Comparison of ENCODE assay signal across 11 cellular contexts in the genomic region with DNA sequence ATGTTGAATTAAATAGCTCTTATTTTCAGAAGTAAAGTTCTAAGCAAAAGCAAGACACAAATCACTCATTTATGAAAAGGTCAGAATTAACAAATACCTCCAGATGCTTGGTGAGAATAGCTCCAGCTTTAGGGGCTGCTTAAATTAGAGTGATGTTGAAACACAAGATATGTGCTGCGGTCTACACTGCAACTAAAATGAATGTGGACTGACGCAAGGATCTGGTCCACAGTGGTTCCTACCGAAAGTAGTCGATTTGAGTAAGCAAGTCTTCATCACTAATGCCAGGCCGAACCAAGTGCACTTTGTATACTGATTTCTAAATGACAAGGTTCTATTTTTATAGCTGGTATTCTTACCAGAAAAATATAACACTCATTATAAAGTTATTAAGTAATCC.
A peak's percentile ranks its signal among the peaks of the same experiment; 100 is the strongest.
DNase-seq lines count a peak whose midpoint lies in the region; ATAC-seq lines count a peak whose summit lies in the region.
"Had no signal": no experiment of that assay in that cellular context is flagged by ENCODE, and none has a peak within 500 bp of the region (broad histone marks: within the 10 kb centered on the region; RNA-seq: fewer than 3 reads in every experiment).

No MANE protein-coding gene starts in this region.

- H3K36me3 ChIP-seq in mesenchymal stem cell (ENCODE audit: control insufficient read depth in 1 of 2, insufficient read depth in 2 of 2, low read depth in 1 of 2, low read length in 2 of 2), result peaks cover 3 to 14% of the 10 kb centered on the region in 2 experiments

- no peak overlapping the region for H3K14ac ChIP-seq in mesenchymal stem cell (ENCODE audit: low read length in 2 of 2)

- peak overlapping the region; percentile 38 for H3K27ac ChIP-seq in mesenchymal stem cell (ENCODE audit: low read length, poor library complexity, severe bottlenecking)
- H3K27ac ChIP-seq: skin epidermis had no signal

- H2BK15ac ChIP-seq in mesenchymal stem cell (ENCODE audit: low read depth, poor library complexity, severe bottlenecking), result no peak overlapping the region

- POLR2A ChIA-PET in activated CD4-positive, alpha-beta T cell treated with anti-CD3 and anti-CD28 coated beads for 36 hours (lab: Charles Lee), result interaction anchor here (0.6 to 1.1 kb wide), 6 partner anchors 18 to 250 kb away, joined by 3 to 4 read pairs (median 4); no protein-coding TSS in a partner anchor

- CTCF ChIA-PET in activated CD4-positive, alpha-beta T cell treated with anti-CD3 and anti-CD28 coated beads for 36 hours (lab: Charles Lee), result interaction anchor here (0.6 to 3.0 kb wide), 14 partner anchors 8 to 302 kb away, joined by 3 to 15 read pairs (median 3); no protein-coding TSS in a partner anchor

- no peak overlapping the region for H3K4me2 ChIP-seq in mesenchymal stem cell (ENCODE audit: low read length, poor library complexity, severe bottlenecking)

- H3K18ac ChIP-seq in mesenchymal stem cell (ENCODE audit: low read depth in 1 of 2, low read length in 2 of 2), result peak overlapping the region in 1 of 2 experiments; percentile 78

- no peak overlapping the region for H2BK5ac ChIP-seq in mesenchymal stem cell (ENCODE audit: low read depth, low read length, poor library complexity, severe bottlenecking)

- no peak overlapping the region for H4K8ac ChIP-seq in mesenchymal stem cell (ENCODE audit: low read length)

- WGBS in mesenchymal stem cell, result 92% methylated on average over 4 of the region's 5 CpGs

- DNase-seq in activated CD4-positive, alpha-beta T cell treated with anti-CD3 and anti-CD28 coated beads for 36 hours, result peak; percentile 36
- no peak for DNase-seq in activated CD4-positive, alpha-beta T cell treated with anti-CD3 and anti-CD28 coated beads for 48 hours
- DNase-seq in mesenchymal stem cell (no peak), immature natural killer cell (no peak), HT-29 (ENCODE audit: low spot score) (no peak), NCI-H1694 treated with DMSO at 0.1 percent for 48 hours (lab: John Stamatoyannopoulos, UW) (no peak)
- DNase-seq: NCI-H345 had no signal

- peaks cover 54% of the 10 kb centered on the region for H3K4me1 Mint-ChIP-seq in activated CD4-positive, alpha-beta T cell treated with anti-CD3 and anti-CD28 coated beads for 36 hours
- peaks cover 18 to 37% of the 10 kb centered on the region in 2 donors for H3K4me1 Mint-ChIP-seq in immature natural killer cell

- H2AFZ ChIP-seq in mesenchymal stem cell (ENCODE audit: low read depth, low read length), result no peak overlapping the region

- no peaks in the 10 kb centered on the region for H3K27me3 ChIP-seq in mesenchymal stem cell (ENCODE audit: control insufficient read depth in 1 of 2, insufficient read depth in 1 of 2, low read length in 2 of 2)

- H3K27ac Mint-ChIP-seq in activated CD4-positive, alpha-beta T cell treated with anti-CD3 and anti-CD28 coated beads for 36 hours, result peak overlapping the region; percentile 44
- no peak overlapping the region for H3K27ac Mint-ChIP-seq in immature natural killer cell
- H3K27ac Mint-ChIP-seq: dendritic cell treated with granulocyte-macrophage colony-stimulating factor and Interleukin-4, amounts not matched to agents 40 ng/mL and 50 ng/mL, for 4 days had no signal

- no peak overlapping the region for H3K4me3 ChIP-seq in mesenchymal stem cell (ENCODE audit: insufficient read depth in 1 of 2, low read depth in 1 of 2, low read length in 2 of 2)
- H3K4me3 ChIP-seq: skin epidermis had no signal

- intact Hi-C loops in activated CD4-positive, alpha-beta T cell treated with anti-CD3 and anti-CD28 coated beads for 36 hours (cut with DNase I, micrococcal nuclease), result loop anchor here (1.0 kb wide), 2 partner anchors 18 to 85 kb away; no protein-coding TSS in a partner anchor

- no peaks in the 10 kb centered on the region for H3K9me3 Mint-ChIP-seq in activated CD4-positive, alpha-beta T cell treated with anti-CD3 and anti-CD28 coated beads for 36 hours (ENCODE audit: low read depth)
- no peaks in the 10 kb centered on the region for H3K9me3 Mint-ChIP-seq in immature natural killer cell
- H3K9me3 Mint-ChIP-seq: dendritic cell treated with granulocyte-macrophage colony-stimulating factor and Interleukin-4, amounts not matched to agents 40 ng/mL and 50 ng/mL, for 4 days had no signal

- no peak overlapping the region for H3K9ac ChIP-seq in mesenchymal stem cell (ENCODE audit: low read length)

- H2AK5ac ChIP-seq in mesenchymal stem cell (ENCODE audit: low read length, severe bottlenecking), result no peak overlapping the region

- no peak overlapping the region for H3K23ac ChIP-seq in mesenchymal stem cell (ENCODE audit: low read length in 2 of 2)

- no peaks in the 10 kb centered on the region for H3K9me3 ChIP-seq in mesenchymal stem cell (ENCODE audit: control insufficient read depth, low read length)

- H3K36me3 Mint-ChIP-seq in activated CD4-positive, alpha-beta T cell treated with anti-CD3 and anti-CD28 coated beads for 36 hours (ENCODE audit: low read depth), result peaks cover 19% of the 10 kb centered on the region
- H3K36me3 Mint-ChIP-seq in immature natural killer cell, result peaks cover 0 to 15% (median 9%) of the 10 kb centered on the region in 3 donors

- ATAC-seq in activated CD4-positive, alpha-beta T cell treated with anti-CD3 and anti-CD28 coated beads for 36 hours, result peak; percentile 39
- ATAC-seq in HG02571 (IDR thresholded peaks at IDR 0.05; ENCODE audit: unreplicated experiment) (peak; percentile 81), HG03565 (IDR thresholded peaks at IDR 0.05; ENCODE audit: unreplicated experiment) (peak; percentile 78)

- no peaks in the 10 kb centered on the region for H3K4me1 ChIP-seq in mesenchymal stem cell (ENCODE audit: control insufficient read depth, insufficient read depth, low read depth, low read length)

- H3K4ac ChIP-seq in mesenchymal stem cell (ENCODE audit: low read depth in 1 of 2, low read length in 2 of 2), result no peak overlapping the region

- no peak overlapping the region for H2BK120ac ChIP-seq in mesenchymal stem cell (ENCODE audit: low read depth, low read length)

- no peak overlapping the region for H2BK12ac ChIP-seq in mesenchymal stem cell (ENCODE audit: low read length in 2 of 2)

- no peak overlapping the region for H3K4me3 Mint-ChIP-seq in activated CD4-positive, alpha-beta T cell treated with anti-CD3 and anti-CD28 coated beads for 36 hours
- H3K4me3 Mint-ChIP-seq in immature natural killer cell, result no peak overlapping the region
- H3K4me3 Mint-ChIP-seq: dendritic cell treated with granulocyte-macrophage colony-stimulating factor and Interleukin-4, amounts not matched to agents 40 ng/mL and 50 ng/mL, for 4 days had no signal

- H4K91ac ChIP-seq in mesenchymal stem cell (ENCODE audit: low read length), result no peak overlapping the region

- peaks cover 1% of the 10 kb centered on the region for H3K79me1 ChIP-seq in mesenchymal stem cell (replicated peaks; ENCODE audit: low read length, poor library complexity, severe bottlenecking)

- H3K27me3 Mint-ChIP-seq in activated CD4-positive, alpha-beta T cell treated with anti-CD3 and anti-CD28 coated beads for 36 hours, result peaks cover 2% of the 10 kb centered on the region
- H3K27me3 Mint-ChIP-seq in immature natural killer cell (ENCODE audit: low read depth in 3 of 3), result peaks cover 0 to 2% (median 0%) of the 10 kb centered on the region in 3 donors
- H3K27me3 Mint-ChIP-seq: dendritic cell treated with granulocyte-macrophage colony-stimulating factor and Interleukin-4, amounts not matched to agents 40 ng/mL and 50 ng/mL, for 4 days had no signal
